8 cellular contexts compared by ENCODE assay signal in genomic region chr19:55341191-55342043, GRCh38. TPM values are rescaled to one million over a fixed set of nuclear protein-coding genes. Genes with fewer than 3 reads are reported as not detected.
A peak's percentile ranks its signal among the peaks of the same experiment; 100 is the strongest.
DNase-seq lines count a peak whose midpoint lies in the region; ATAC-seq lines count a peak whose summit lies in the region.

No MANE protein-coding gene starts in this region.

- DNase-seq in COLO829 (ENCODE audit: low spot score) (peak; percentile 59), LHCN-M2 (ENCODE audit: low read depth) (peak; percentile 73), SJCRH30 (peak; percentile 83 to 86), adipocyte (ENCODE audit: low read depth) (peak; percentile 64), hepatic stellate cell (ENCODE audit: low spot score) (peak; percentile 87), skeletal muscle cell (ENCODE audit: low read depth) (peak; percentile 14), kidney glomerular epithelial cell (lab: John Stamatoyannopoulos, UW) (no peak)

- no peaks in the 10 kb centered on the region for H3K27me3 ChIP-seq in SJCRH30
- H3K27me3 ChIP-seq in adipocyte (replicated peaks; ENCODE audit: control insufficient read depth, insufficient read depth, low read length), result peaks cover 9% of the 10 kb centered on the region

- H3K4me1 ChIP-seq in SJCRH30 (peaks cover 31% of the 10 kb centered on the region), adipocyte (ENCODE audit: control insufficient read depth, insufficient read depth, low read length) (peaks cover 31% of the 10 kb centered on the region)

- no peak overlapping the region for H3K9ac ChIP-seq in adipocyte (ENCODE audit: low read length)

- no peak for ATAC-seq in GM21515 (IDR thresholded peaks at IDR 0.05; ENCODE audit: unreplicated experiment)

- peak overlapping the region; percentile 51; the same call in 1 of the 2 replicates for H3K27ac ChIP-seq in SJCRH30

- H3K9me3 ChIP-seq in SJCRH30 (replicated peaks) (no peaks in the 10 kb centered on the region), adipocyte (ENCODE audit: control insufficient read depth, low read length) (no peaks in the 10 kb centered on the region)

- H3K36me3 ChIP-seq in SJCRH30 (peaks cover 4% of the 10 kb centered on the region), adipocyte (ENCODE audit: control insufficient read depth, insufficient read depth, low read length, severe bottlenecking) (peaks cover 13% of the 10 kb centered on the region)

- peak overlapping the region; percentile 73 for H3K4me3 ChIP-seq in SJCRH30
- H3K4me3 ChIP-seq in adipocyte (ENCODE audit: low read length), result peak overlapping the region; percentile 92
- peak overlapping the region; percentile 71 for H3K4me3 ChIP-seq in skeletal muscle cell (ENCODE audit: low read depth, low read length)

RNA-seq across cellular contexts. Expression of gene KMT5C, which starts 1.7 kb away (rescaled TPM):
- 14.8 and 16.9 TPM in 2 replicates for total RNA-seq in LHCN-M2 (2014; rRNA removed)
- polyA plus RNA-seq in LHCN-M2 (2012), result 3.9 TPM
- total RNA-seq in SJCRH30 (2014; rRNA removed; shearing (Covaris generic)), result 21.2 and 21.6 TPM in 2 replicates

RNA-seq across cellular contexts. Expression of gene COX6B2, which starts 13.1 kb away (rescaled TPM):
- total RNA-seq in LHCN-M2 (2014; rRNA removed), result not detected in 2 replicates
- 0.15 TPM for polyA plus RNA-seq in LHCN-M2 (2012)
- 0.45 TPM in 1 of 2 replicates, not detected in the other for total RNA-seq in SJCRH30 (2014; rRNA removed; shearing (Covaris generic))

RNA-seq across cellular contexts. Expression of gene TMEM150B, which starts 16.3 kb away (rescaled TPM):
- total RNA-seq in LHCN-M2 (2014; rRNA removed), result not detected in 2 replicates
- polyA plus RNA-seq in LHCN-M2 (2012), result not detected
- not detected in 2 replicates for total RNA-seq in SJCRH30 (2014; rRNA removed; shearing (Covaris generic))

RNA-seq across cellular contexts. Expression of gene GARIN5B, which starts 21.6 kb away (rescaled TPM):
- not detected in 2 replicates for total RNA-seq in LHCN-M2 (2014; rRNA removed)
- not detected for polyA plus RNA-seq in LHCN-M2 (2012)
- total RNA-seq in SJCRH30 (2014; rRNA removed; shearing (Covaris generic)), result not detected in 2 replicates

RNA-seq across cellular contexts. Expression of gene IL11, which starts 28.8 kb away (rescaled TPM):
- 1.7 and 2.1 TPM in 2 replicates for total RNA-seq in LHCN-M2 (2014; rRNA removed)
- 4.0 TPM for polyA plus RNA-seq in LHCN-M2 (2012)
- 16.7 and 17.8 TPM in 2 replicates for total RNA-seq in SJCRH30 (2014; rRNA removed; shearing (Covaris generic))
